ENCODE assay signal across 1 cellular context in the genomic region with DNA sequence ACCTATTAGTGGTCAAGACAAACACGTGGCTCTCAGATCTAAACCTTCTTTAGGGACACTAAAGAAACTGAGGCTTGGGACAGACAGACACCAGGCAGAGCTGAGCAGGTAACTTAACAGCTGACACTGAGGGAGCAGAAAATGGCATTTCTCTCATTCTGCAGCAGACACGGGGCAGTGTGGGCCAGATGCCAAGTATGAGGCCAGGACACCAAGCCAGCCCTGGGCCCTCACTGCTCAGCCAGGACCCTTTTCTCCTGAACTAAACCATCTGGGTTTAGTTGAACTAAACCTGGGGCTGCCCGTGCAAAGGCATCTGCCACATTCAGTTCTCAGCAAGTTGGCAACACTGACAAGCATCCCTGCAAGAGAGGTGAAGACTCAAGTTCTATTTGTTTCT.
TF ChIP-seq lines count a peak whose summit lies in the region.

No MANE protein-coding gene starts in this region.

TF ChIP-seq in IMR-90, 13 proteins besides CTCF, POLR2A, EP300 and RAD21 (continued from another document):
- TF ChIP-seq, protein P1, sequence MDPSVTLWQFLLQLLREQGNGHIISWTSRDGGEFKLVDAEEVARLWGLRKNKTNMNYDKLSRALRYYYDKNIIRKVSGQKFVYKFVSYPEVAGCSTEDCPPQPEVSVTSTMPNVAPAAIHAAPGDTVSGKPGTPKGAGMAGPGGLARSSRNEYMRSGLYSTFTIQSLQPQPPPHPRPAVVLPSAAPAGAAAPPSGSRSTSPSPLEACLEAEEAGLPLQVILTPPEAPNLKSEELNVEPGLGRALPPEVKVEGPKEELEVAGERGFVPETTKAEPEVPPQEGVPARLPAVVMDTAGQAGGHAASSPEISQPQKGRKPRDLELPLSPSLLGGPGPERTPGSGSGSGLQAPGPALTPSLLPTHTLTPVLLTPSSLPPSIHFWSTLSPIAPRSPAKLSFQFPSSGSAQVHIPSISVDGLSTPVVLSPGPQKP (IDR thresholded peaks at IDR 0.05; ENCODE audit: borderline replicate concordance, low read depth, low read length) = no peak
- TF ChIP-seq BHLHE40 (IDR thresholded peaks at IDR 0.05; ENCODE audit: low read depth, low read length) = no peak
- no peak for TF ChIP-seq MAFK (IDR thresholded peaks at IDR 0.05; ENCODE audit: low read depth, low read length)
- TF ChIP-seq, protein P2, sequence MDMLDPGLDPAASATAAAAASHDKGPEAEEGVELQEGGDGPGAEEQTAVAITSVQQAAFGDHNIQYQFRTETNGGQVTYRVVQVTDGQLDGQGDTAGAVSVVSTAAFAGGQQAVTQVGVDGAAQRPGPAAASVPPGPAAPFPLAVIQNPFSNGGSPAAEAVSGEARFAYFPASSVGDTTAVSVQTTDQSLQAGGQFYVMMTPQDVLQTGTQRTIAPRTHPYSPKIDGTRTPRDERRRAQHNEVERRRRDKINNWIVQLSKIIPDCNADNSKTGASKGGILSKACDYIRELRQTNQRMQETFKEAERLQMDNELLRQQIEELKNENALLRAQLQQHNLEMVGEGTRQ (IDR thresholded peaks at IDR 0.05; ENCODE audit: low read depth, low read length) = no peak
- no peak for TF ChIP-seq CHD1 (IDR thresholded peaks at IDR 0.05; ENCODE audit: low read depth, low read length)
- no peak for TF ChIP-seq MAZ (IDR thresholded peaks at IDR 0.05; ENCODE audit: borderline replicate concordance, low read depth, low read length)
- no peak for TF ChIP-seq RFX5 (IDR thresholded peaks at IDR 0.05; ENCODE audit: low read depth, low read length)
- TF ChIP-seq CEBPB (IDR thresholded peaks at IDR 0.05; ENCODE audit: low read depth, low read length) = no peak
